13 cellular contexts compared by ENCODE assay signal in the genomic region with DNA sequence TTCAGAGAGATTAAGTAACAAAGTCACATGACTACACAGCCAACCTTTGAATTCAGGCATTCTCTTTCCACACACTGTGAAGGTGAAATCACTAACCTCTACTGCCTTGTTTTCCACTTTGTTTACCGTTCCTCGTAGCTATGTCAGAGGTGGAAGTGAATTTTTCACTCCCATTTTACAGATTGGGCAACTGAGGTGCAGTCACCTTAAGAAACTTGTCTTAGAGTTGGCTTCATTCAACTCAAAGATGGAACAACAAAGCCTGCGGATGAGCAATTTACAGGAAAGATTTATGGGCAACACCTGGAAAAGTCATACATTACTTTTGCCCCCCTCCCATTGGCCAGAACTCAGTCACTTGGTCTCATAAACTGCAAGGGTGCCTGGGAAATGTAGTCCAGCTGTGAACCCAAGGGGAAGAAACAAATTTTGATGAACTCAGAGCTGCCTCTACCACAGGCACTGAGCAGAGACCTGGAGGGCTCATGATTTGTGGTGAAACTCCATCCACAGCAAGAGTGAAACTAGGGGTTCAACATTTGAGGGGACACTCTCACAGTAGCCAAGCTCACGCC.
DNase-seq lines count a peak whose midpoint lies in the region; ATAC-seq, FAIRE-seq and TF ChIP-seq lines count a peak whose summit lies in the region.
"Had no signal": no experiment of that assay in that cellular context is flagged by ENCODE, and none has a peak within 500 bp of the region (broad histone marks: within the 10 kb centered on the region; RNA-seq: fewer than 3 reads in every experiment).

No MANE protein-coding gene starts in this region.

- in situ Hi-C loops in HepG2 (cut with HindIII; ENCODE audit: extremely low pct_ligation_motif_present, low pct_unique_long_range_greater_than_20kb), result no loop called here

- ATAC-seq in HepG2 (no peak), right lobe of liver (no peak), WTC11 (no peak)
- ATAC-seq in stimulated activated memory B cell treated with anti-CD40 and anti-IgM and Interleukin-4, amounts not matched to agents 10 μg/mL and 1 μg/mL and 100 μg/mL, for 72 hours, result no peak
- ATAC-seq: HCT116 had no signal

- H3K27me3 Mint-ChIP-seq in WTC11 (ENCODE audit: low read depth), result peaks cover 7% of the 10 kb centered on the region
- no peaks in the 10 kb centered on the region for H3K27me3 Mint-ChIP-seq in stimulated activated memory B cell treated with anti-CD40 and anti-IgM and Interleukin-4, amounts not matched to agents 10 μg/mL and 1 μg/mL and 100 μg/mL, for 72 hours
- H3K27me3 Mint-ChIP-seq: CD4-positive, CD25-positive, alpha-beta regulatory T cell had no signal

- TF ChIP-seq CTCF in HepG2 (CRISPR knock-in tag; IDR thresholded peaks at IDR 0.05) (no peak), right lobe of liver (IDR thresholded peaks at IDR 0.05) (no peak), WTC11 (IDR thresholded peaks at IDR 0.05) (no peak), spleen (IDR thresholded peaks at IDR 0.05 in 8 of 11, conservative IDR thresholded peaks at IDR 0.05 in 3 of 11) (no peak)

- H3K4me3 ChIP-seq in HepG2 (replicated peaks in 1 of 3; ENCODE audit: insufficient read depth in 1 of 3, low read depth in 2 of 3, low read length in 3 of 3) (no peak overlapping the region), right lobe of liver (no peak overlapping the region), spleen (no peak overlapping the region)
- H3K4me3 ChIP-seq: BLaER1 treated with 17β-estradiol and CSF1 and Interleukin-3, amounts not matched to agents 10 nM and 100 nM had no signal

- H3K4me1 ChIP-seq in HepG2 (ENCODE audit: insufficient read depth, low read length) (no peaks in the 10 kb centered on the region), right lobe of liver (no peaks in the 10 kb centered on the region), spleen (no peaks in the 10 kb centered on the region)
- H3K4me1 ChIP-seq: BLaER1 treated with 17β-estradiol and CSF1 and Interleukin-3, amounts not matched to agents 10 nM and 100 nM had no signal

- no peak overlapping the region for H2AFZ ChIP-seq in HepG2 (ENCODE audit: low read length)

- H3K27ac ChIP-seq in HepG2 (ENCODE audit: extremely low read length, insufficient read depth, low read length) (no peak overlapping the region), right lobe of liver (no peak overlapping the region), spleen (no peak overlapping the region)
- H3K27ac ChIP-seq: BLaER1 treated with 17β-estradiol and CSF1 and Interleukin-3, amounts not matched to agents 10 nM and 100 nM had no signal

- TF ChIP-seq POLR2A in HepG2 (IDR thresholded peaks at IDR 0.05; ENCODE audit: insufficient read depth in 1 of 2, low read depth in 2 of 2, low read length in 2 of 2) (no peak), right lobe of liver (IDR thresholded peaks at IDR 0.05) (no peak), spleen (IDR thresholded peaks at IDR 0.05) (no peak)

- H3K4me3 Mint-ChIP-seq in WTC11, result no peak overlapping the region
- H3K4me3 Mint-ChIP-seq in stimulated activated memory B cell treated with anti-CD40 and anti-IgM and Interleukin-4, amounts not matched to agents 10 μg/mL and 1 μg/mL and 100 μg/mL, for 72 hours, result no peak overlapping the region
- H3K4me3 Mint-ChIP-seq: CD4-positive, CD25-positive, alpha-beta regulatory T cell had no signal

- peaks cover 89% of the 10 kb centered on the region for H3K36me3 Mint-ChIP-seq in WTC11
- H3K36me3 Mint-ChIP-seq in stimulated activated memory B cell treated with anti-CD40 and anti-IgM and Interleukin-4, amounts not matched to agents 10 μg/mL and 1 μg/mL and 100 μg/mL, for 72 hours, result no peaks in the 10 kb centered on the region
- H3K36me3 Mint-ChIP-seq: CD4-positive, CD25-positive, alpha-beta regulatory T cell had no signal

- CTCF ChIA-PET in HepG2 (lab: Yijun Ruan, JAX; ENCODE audit: low intra/inter-chr PET ratio, low total read pairs) (no interaction called here), WTC11 (lab: Charles Lee) (no interaction called here)

- no peaks in the 10 kb centered on the region for H3K27me3 ChIP-seq in HepG2 (ENCODE audit: control insufficient read depth in 1 of 2, insufficient read depth in 2 of 2, low read length in 2 of 2)
- H3K27me3 ChIP-seq in right lobe of liver, result no peaks in the 10 kb centered on the region
- H3K27me3 ChIP-seq in spleen (replicated peaks in 1 of 7), result no peaks in the 10 kb centered on the region
- H3K27me3 ChIP-seq: BLaER1 treated with 17β-estradiol and CSF1 and Interleukin-3, amounts not matched to agents 10 nM and 100 nM had no signal

- H3K79me2 ChIP-seq in HepG2 (ENCODE audit: insufficient read depth, low read length), result no peaks in the 10 kb centered on the region

- no peak overlapping the region for H3K27ac Mint-ChIP-seq in WTC11
- H3K27ac Mint-ChIP-seq in stimulated activated memory B cell treated with anti-CD40 and anti-IgM and Interleukin-4, amounts not matched to agents 10 μg/mL and 1 μg/mL and 100 μg/mL, for 72 hours, result no peak overlapping the region
- H3K27ac Mint-ChIP-seq: CD4-positive, CD25-positive, alpha-beta regulatory T cell had no signal

- TF ChIP-seq EP300 in HepG2 (IDR thresholded peaks at IDR 0.05; ENCODE audit: low read depth in 2 of 2, low read length in 2 of 2), result no peak
- no peak for TF ChIP-seq EP300 in HepG2 (CRISPR knock-in tag; IDR thresholded peaks at IDR 0.05; ENCODE audit: borderline replicate concordance)

- TF ChIP-seq RAD21 in HepG2 (CRISPR knock-in tag; IDR thresholded peaks at IDR 0.05), result no peak

- 30% methylated on average over 3 of the region's 4 CpGs for WGBS in HepG2 (ENCODE audit: low lambda C conversion rate)
- 35% methylated on average over 4 of the region's 4 CpGs for WGBS in right lobe of liver (ENCODE audit: insufficient coverage, low coverage, low lambda C conversion rate, missing lambda C conversion rate)
- 68 to 89% (median 72%) methylated on average over 4 of the region's 4 CpGs for WGBS in spleen, 5 donors

- H3K9me3 ChIP-seq in HepG2 (ENCODE audit: low read length) (no peaks in the 10 kb centered on the region), right lobe of liver (no peaks in the 10 kb centered on the region), spleen (no peaks in the 10 kb centered on the region)
- H3K9me3 ChIP-seq: BLaER1 treated with 17β-estradiol and CSF1 and Interleukin-3, amounts not matched to agents 10 nM and 100 nM had no signal

- H3K36me3 ChIP-seq in HepG2 (replicated peaks in 1 of 2; ENCODE audit: control insufficient read depth in 1 of 2, insufficient read depth in 2 of 2, low read length in 2 of 2), result no peaks in the 10 kb centered on the region
- no peaks in the 10 kb centered on the region for H3K36me3 ChIP-seq in right lobe of liver
- no peaks in the 10 kb centered on the region for H3K36me3 ChIP-seq in spleen
- H3K36me3 ChIP-seq: BLaER1 treated with 17β-estradiol and CSF1 and Interleukin-3, amounts not matched to agents 10 nM and 100 nM had no signal

- no peaks in the 10 kb centered on the region for H3K4me1 Mint-ChIP-seq in WTC11
- H3K4me1 Mint-ChIP-seq in stimulated activated memory B cell treated with anti-CD40 and anti-IgM and Interleukin-4, amounts not matched to agents 10 μg/mL and 1 μg/mL and 100 μg/mL, for 72 hours, result no peaks in the 10 kb centered on the region
- H3K4me1 Mint-ChIP-seq: CD4-positive, CD25-positive, alpha-beta regulatory T cell had no signal

- no TSS peak for BruUV-seq in HepG2 (replicated peaks; lab: Mats Ljungman, UMichigan)

- intact Hi-C loops in HepG2 (cut with micrococcal nuclease; ENCODE audit: unreplicated experiment), result no loop called here
- intact Hi-C loops in right lobe of liver (cut with DNase I), result no loop called here
- intact Hi-C loops in spleen (cut with DNase I; ENCODE audit: low total_unique reads), result no loop called here

- no peak overlapping the region for H3K9ac ChIP-seq in HepG2 (ENCODE audit: insufficient read depth, low read depth, low read length)
- H3K9ac ChIP-seq: BLaER1 treated with 17β-estradiol and CSF1 and Interleukin-3, amounts not matched to agents 10 nM and 100 nM had no signal

- POLR2A ChIA-PET in HepG2 (lab: Yijun Ruan, JAX) (no interaction called here), WTC11 (lab: Charles Lee) (no interaction called here)

- peaks cover 90% of the 10 kb centered on the region for H3K9me3 Mint-ChIP-seq in WTC11
- no peaks in the 10 kb centered on the region for H3K9me3 Mint-ChIP-seq in stimulated activated memory B cell treated with anti-CD40 and anti-IgM and Interleukin-4, amounts not matched to agents 10 μg/mL and 1 μg/mL and 100 μg/mL, for 72 hours

- no peak overlapping the region for H3K4me2 ChIP-seq in HepG2 (ENCODE audit: low read depth, low read length)
- H3K4me2 ChIP-seq: BLaER1 treated with 17β-estradiol and CSF1 and Interleukin-3, amounts not matched to agents 10 nM and 100 nM had no signal

- no peaks in the 10 kb centered on the region for H4K20me1 ChIP-seq in HepG2 (ENCODE audit: insufficient read depth, low read length)
- H4K20me1 ChIP-seq: BLaER1 treated with 17β-estradiol and CSF1 and Interleukin-3, amounts not matched to agents 10 nM and 100 nM had no signal

- no peak for DNase-seq in HepG2 (ENCODE audit: low spot score)
- DNase-seq in right lobe of liver, result no peak
- no peak for DNase-seq in WTC11 (ENCODE audit: low spot score)
- DNase-seq in left kidney (ENCODE audit: low read depth, low spot score), result peak; percentile 34
- no peak for DNase-seq in ecto neural progenitor cell (ENCODE audit: low spot score)
- DNase-seq in spleen, result no peak
- DNase-seq: 8988T; CD4-positive, CD25-positive, alpha-beta regulatory T cell; DMS 273 treated with DMSO at 0.1 percent for 48 hours had no signal

- no peak for FAIRE-seq in HepG2 (lab: Jason Lieb, UNC)
- FAIRE-seq: H54 had no signal

TF ChIP-seq in HepG2, 621 proteins besides CTCF, POLR2A, EP300 and RAD21 (continues in another document):
- TF ChIP-seq ZNF879 (CRISPR knock-in tag; IDR thresholded peaks at IDR 0.05) (no peak), KLF15 (CRISPR knock-in tag; IDR thresholded peaks at IDR 0.05; ENCODE audit: borderline replicate concordance) (no peak), ZNF678 (CRISPR knock-in tag; IDR thresholded peaks at IDR 0.05) (no peak), NCOA5 (CRISPR knock-in tag; IDR thresholded peaks at IDR 0.05) (no peak), KLF11 (CRISPR knock-in tag; IDR thresholded peaks at IDR 0.05) (no peak), ZNF143 (CRISPR knock-in tag; IDR thresholded peaks at IDR 0.05) (peak; percentile 62), THAP11 (CRISPR knock-in tag; IDR thresholded peaks at IDR 0.05) (0 out of 2 replicates have a peak, but pooled peaks have one; percentile 19)

TF ChIP-seq in WTC11, 78 proteins besides CTCF, POLR2A, EP300 and RAD21 (continues in another document):
- no peak for TF ChIP-seq NR2C2 (CRISPR knock-in tag; IDR thresholded peaks at IDR 0.05)
- TF ChIP-seq, protein P1, sequence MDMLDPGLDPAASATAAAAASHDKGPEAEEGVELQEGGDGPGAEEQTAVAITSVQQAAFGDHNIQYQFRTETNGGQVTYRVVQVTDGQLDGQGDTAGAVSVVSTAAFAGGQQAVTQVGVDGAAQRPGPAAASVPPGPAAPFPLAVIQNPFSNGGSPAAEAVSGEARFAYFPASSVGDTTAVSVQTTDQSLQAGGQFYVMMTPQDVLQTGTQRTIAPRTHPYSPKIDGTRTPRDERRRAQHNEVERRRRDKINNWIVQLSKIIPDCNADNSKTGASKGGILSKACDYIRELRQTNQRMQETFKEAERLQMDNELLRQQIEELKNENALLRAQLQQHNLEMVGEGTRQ (CRISPR knock-in tag; IDR thresholded peaks at IDR 0.05), result 0 out of 2 replicates have a peak, but pooled peaks have one; percentile 19
